In genomic region chr9:84297162-84297821, GRCh38 we compare ENCODE assay signal across 13 cellular contexts. TPM values are rescaled to one million over a fixed set of nuclear protein-coding genes. Genes with fewer than 3 reads are reported as not detected.
DNase-seq lines count a peak whose midpoint lies in the region; ATAC-seq and TF ChIP-seq lines count a peak whose summit lies in the region.
"Had no signal": no experiment of that assay in that cellular context is flagged by ENCODE, and none has a peak within 500 bp of the region (broad histone marks: within the 10 kb centered on the region; RNA-seq: fewer than 3 reads in every experiment).

No MANE protein-coding gene starts in this region.

- peaks cover 0 to 19% of the 10 kb centered on the region in 2 experiments; a peak in 2 of 4 replicates for H3K4me1 ChIP-seq in SK-N-SH (ENCODE audit: control insufficient read depth in 1 of 2, insufficient read depth in 2 of 2, low read depth in 1 of 2, low read length in 1 of 2)
- H3K4me1 ChIP-seq in smooth muscle cell (ENCODE audit: low read depth) = peaks cover 20% of the 10 kb centered on the region

- H3K36me3 ChIP-seq in SK-N-SH (replicated peaks in 1 of 2; ENCODE audit: control insufficient read depth in 1 of 2, insufficient read depth in 2 of 2, low read length in 1 of 2) (no peaks in the 10 kb centered on the region), smooth muscle cell (ENCODE audit: low read depth) (no peaks in the 10 kb centered on the region)
- H3K36me3 ChIP-seq: upper lobe of right lung had no signal

- POLR2A ChIA-PET in SK-N-SH (lab: Yijun Ruan, JAX) = no interaction called here

- H3K4me2 ChIP-seq in SK-N-SH (peak overlapping the region; percentile 65), smooth muscle cell (peak overlapping the region; percentile 79)

- TF ChIP-seq EP300 in SK-N-SH (IDR thresholded peaks at IDR 0.05; ENCODE audit: borderline replicate concordance in 1 of 2, low read depth in 1 of 2, low read length in 1 of 2) = peak in 1 of 2 experiments; percentile 43; a peak in 1 of 4 replicates

- H3K9me2 ChIP-seq in SK-N-SH = no peaks in the 10 kb centered on the region

- H3K27me3 Mint-ChIP-seq in activated T-cell treated with anti-CD3 and anti-CD28 coated beads, Interleukin-2, amount 50 U/mL, for 72 hours (ENCODE audit: low read depth) = no peaks in the 10 kb centered on the region
- H3K27me3 Mint-ChIP-seq: memory B cell had no signal

- WGBS in SK-N-SH (ENCODE audit: low lambda C conversion rate) = 62% methylated on average over 4 of the region's 4 CpGs
- 59% methylated on average over 4 of the region's 4 CpGs for WGBS in smooth muscle cell (ENCODE audit: low lambda C conversion rate)

- H2AFZ ChIP-seq in SK-N-SH (ENCODE audit: low read depth) (peak overlapping the region; percentile 79; the same call in 1 of the 2 replicates), smooth muscle cell (ENCODE audit: low read depth) (peak overlapping the region; percentile 66)

- H3K27me3 ChIP-seq in SK-N-SH (ENCODE audit: insufficient read depth) (no peaks in the 10 kb centered on the region), smooth muscle cell (ENCODE audit: low read depth) (no peaks in the 10 kb centered on the region)
- H3K27me3 ChIP-seq: upper lobe of right lung had no signal

- H3F3A ChIP-seq in SK-N-SH (replicated peaks; ENCODE audit: insufficient read depth) = peaks cover 4% of the 10 kb centered on the region
- peaks cover 19% of the 10 kb centered on the region for H3F3A ChIP-seq in smooth muscle cell (ENCODE audit: low read depth)

- no peak for TF ChIP-seq RAD21 in SK-N-SH (IDR thresholded peaks at IDR 0.05; ENCODE audit: low read length)

- H3K4me1 Mint-ChIP-seq in activated T-cell treated with anti-CD3 and anti-CD28 coated beads, Interleukin-2, amount 50 U/mL, for 72 hours (ENCODE audit: low read depth) = peaks cover 68% of the 10 kb centered on the region

- H4K20me1 ChIP-seq in SK-N-SH (ENCODE audit: insufficient read depth) (no peaks in the 10 kb centered on the region), smooth muscle cell (ENCODE audit: low read depth) (no peaks in the 10 kb centered on the region)

- H3K36me3 Mint-ChIP-seq in activated T-cell treated with anti-CD3 and anti-CD28 coated beads, Interleukin-2, amount 50 U/mL, for 72 hours (ENCODE audit: insufficient read depth in 2 of 2) = peaks cover under 1% of the 10 kb centered on the region in 2 donors
- H3K36me3 Mint-ChIP-seq: memory B cell had no signal

- peaks cover under 1 to 4% of the 10 kb centered on the region in 2 donors for H3K9me3 Mint-ChIP-seq in activated T-cell treated with anti-CD3 and anti-CD28 coated beads, Interleukin-2, amount 50 U/mL, for 72 hours
- H3K9me3 Mint-ChIP-seq: memory B cell had no signal

- H3K9me3 ChIP-seq in SK-N-SH (no peaks in the 10 kb centered on the region), smooth muscle cell (replicated peaks; ENCODE audit: low read depth) (no peaks in the 10 kb centered on the region)
- H3K9me3 ChIP-seq: upper lobe of right lung had no signal

- no peaks in the 10 kb centered on the region for H3K79me2 ChIP-seq in SK-N-SH (ENCODE audit: insufficient read depth)
- no peaks in the 10 kb centered on the region for H3K79me2 ChIP-seq in smooth muscle cell (ENCODE audit: low read depth)

- TF ChIP-seq CTCF in SK-N-SH (IDR thresholded peaks at IDR 0.05) = no peak
- no peak for TF ChIP-seq CTCF in epithelial cell of esophagus (IDR thresholded peaks at IDR 0.05; ENCODE audit: insufficient read depth, low read depth, low read length, missing control alignments)
- no peak for TF ChIP-seq CTCF in smooth muscle cell (IDR thresholded peaks at IDR 0.05; ENCODE audit: borderline replicate concordance, insufficient read depth, poor library complexity, severe bottlenecking)

- H3K4me3 Mint-ChIP-seq in activated T-cell treated with anti-CD3 and anti-CD28 coated beads, Interleukin-2, amount 50 U/mL, for 72 hours = peak overlapping the region in 1 of 2 donors; percentile 67
- H3K4me3 Mint-ChIP-seq: memory B cell had no signal

- H3K4me3 ChIP-seq in SK-N-SH (ENCODE audit: low read depth in 2 of 2, low read length in 1 of 2) (no peak overlapping the region; a peak in 1 of 4 replicates), epithelial cell of esophagus (ENCODE audit: low read length) (no peak overlapping the region), smooth muscle cell (no peak overlapping the region)
- H3K4me3 ChIP-seq: upper lobe of right lung had no signal

- H3K27ac ChIP-seq in SK-N-SH (ENCODE audit: low read depth in 2 of 2, low read length in 1 of 2) (peak overlapping the region; percentile 44 to 80; a peak in 3 of 4 replicates), smooth muscle cell (ENCODE audit: low read depth) (peak overlapping the region; percentile 90)
- H3K27ac ChIP-seq: upper lobe of right lung had no signal

- H3K27ac Mint-ChIP-seq in activated T-cell treated with anti-CD3 and anti-CD28 coated beads, Interleukin-2, amount 50 U/mL, for 72 hours = peak overlapping the region; percentile 98

- no peak for ATAC-seq in activated T-cell treated with anti-CD3 and anti-CD28 coated beads, Interleukin-2, amount 50 U/mL, for 72 hours (replicated peaks in 1 of 2)
- no peak for ATAC-seq in HG02840 (IDR thresholded peaks at IDR 0.05; ENCODE audit: low FRiP score, unreplicated experiment)
- ATAC-seq: Panc1 had no signal

- DNase-seq in activated T-cell treated with anti-CD3 and anti-CD28 coated beads, Interleukin-2, amount 50 U/mL, for 72 hours = no peak
- DNase-seq in activated T-cell treated with anti-CD3 and anti-CD28 coated beads, Interleukin-2, amount 50 U/mL, for 1 hour = no peak
- DNase-seq in SK-N-SH = no peak
- DNase-seq in epithelial cell of esophagus (ENCODE audit: low read depth) = peak; percentile 47
- DNase-seq in smooth muscle cell (lab: John Stamatoyannopoulos, UW; ENCODE audit: unreplicated experiment) = no peak
- no peak for DNase-seq in RPMI8226
- no peak for DNase-seq in NCI-H187 treated with DMSO at 0.1 percent for 48 hours (lab: John Stamatoyannopoulos, UW)
- DNase-seq: NCI-H1092 treated with DMSO at 0.1 percent for 48 hours, upper lobe of right lung had no signal

- CTCF ChIA-PET in SK-N-SH (lab: Yijun Ruan, JAX) = interaction anchor here (1.1 to 2.2 kb wide), 3 partner anchors 25 to 360 kb away, joined by 3 to 12 read pairs (median 3); no protein-coding TSS in a partner anchor

- H3K9ac ChIP-seq in SK-N-SH = peak overlapping the region; percentile 45
- H3K9ac ChIP-seq in smooth muscle cell (ENCODE audit: low read depth) = peak overlapping the region; percentile 76

TF ChIP-seq in SK-N-SH, 30 proteins besides CTCF, POLR2A, EP300 and RAD21:
- TF ChIP-seq FOSL2 (IDR thresholded peaks at IDR 0.05; ENCODE audit: borderline replicate concordance, low read depth) = peak; percentile 57
- peak; percentile 19; the same call in 1 of the 2 replicates for TF ChIP-seq TCF12 (IDR thresholded peaks at IDR 0.05)
- TF ChIP-seq CHD2 (IDR thresholded peaks at IDR 0.05; ENCODE audit: low read length, partially characterized antibody) = no peak
- TF ChIP-seq, protein P1, sequence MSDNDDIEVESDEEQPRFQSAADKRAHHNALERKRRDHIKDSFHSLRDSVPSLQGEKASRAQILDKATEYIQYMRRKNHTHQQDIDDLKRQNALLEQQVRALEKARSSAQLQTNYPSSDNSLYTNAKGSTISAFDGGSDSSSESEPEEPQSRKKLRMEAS (IDR thresholded peaks at IDR 0.05; ENCODE audit: low read depth) = peak; percentile 22; the same call in 1 of the 2 replicates
- no peak for TF ChIP-seq FOXJ3 (CRISPR knock-in tag; IDR thresholded peaks at IDR 0.05)
- TF ChIP-seq, protein P2, sequence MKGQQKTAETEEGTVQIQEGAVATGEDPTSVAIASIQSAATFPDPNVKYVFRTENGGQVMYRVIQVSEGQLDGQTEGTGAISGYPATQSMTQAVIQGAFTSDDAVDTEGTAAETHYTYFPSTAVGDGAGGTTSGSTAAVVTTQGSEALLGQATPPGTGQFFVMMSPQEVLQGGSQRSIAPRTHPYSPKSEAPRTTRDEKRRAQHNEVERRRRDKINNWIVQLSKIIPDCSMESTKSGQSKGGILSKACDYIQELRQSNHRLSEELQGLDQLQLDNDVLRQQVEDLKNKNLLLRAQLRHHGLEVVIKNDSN (IDR thresholded peaks at IDR 0.05; ENCODE audit: borderline replicate concordance, low read depth) = peak; percentile 23; the same call in 1 of the 2 replicates
- 0 out of 2 replicates have a peak, but pooled peaks have one; percentile 30 for TF ChIP-seq TEAD4 (IDR thresholded peaks at IDR 0.05; ENCODE audit: borderline replicate concordance, insufficient read depth)
- TF ChIP-seq JUND (IDR thresholded peaks at IDR 0.05) = peak; percentile 52; the same call in 1 of the 2 replicates

RNA-seq across cellular contexts. Expression of gene SLC28A3, which starts 43.3 kb away (rescaled TPM):
- 1 to 10 TPM; 1.5 to 1.7 TPM for total RNA-seq in activated T-cell treated with anti-CD3 and anti-CD28 coated beads, Interleukin-2, amount 50 U/mL, for 72 hours
- polyA plus RNA-seq in SK-N-SH (2012; rRNA removed) (0.23 and 0.45 TPM in 2 replicates), smooth muscle cell (0.11 TPM in 1 of 2 replicates, not detected in the other)
- 0.32 and 0.35 TPM in 2 replicates for polyA plus RNA-seq in SK-N-SH (2012; cell fraction: cytosol; rRNA removed)
- 0.16 and 0.48 TPM in 2 replicates for polyA plus RNA-seq in SK-N-SH (2012; cell fraction: nucleus; rRNA removed)
- 1.0 and 1.8 TPM in 2 replicates for total RNA-seq in smooth muscle cell
- total RNA-seq: NCI-H460 had no signal
